ENCODE assay signal across 20 cellular contexts in genomic region chr13:71540098-71540497, GRCh38.
"Had no signal": no experiment of that assay in that cellular context is flagged by ENCODE, and none has a peak within 500 bp of the region (broad histone marks: within the 10 kb centered on the region; RNA-seq: fewer than 3 reads in every experiment).

No MANE protein-coding gene starts in this region.

- DNase-seq: cortex of kidney; dorsolateral prefrontal cortex; effector CD4-positive, alpha-beta T cell; hypothalamus; immature natural killer cell; left ventricle myocardium superior; natural killer cell; occipital lobe; ovary; posterior cingulate gyrus; psoas muscle; right cardiac atrium; spleen; stimulated activated CD4-positive, alpha-beta T cell treated with anti-CD3 and anti-CD28 coated beads, Interleukin-4, amount 100 ng/mL, for 4 hours; stimulated activated naive B cell treated with anti-CD40 and anti-IgM and Interleukin-4, amounts not matched to agents 10 μg/mL and 1 μg/mL and 100 μg/mL, for 72 hours; upper lobe of left lung had no signal

- H3K4me1 ChIP-seq: psoas muscle, spleen, tibial nerve, upper lobe of left lung had no signal

- H3K9me3 ChIP-seq: ovary, psoas muscle, spleen, thoracic aorta, tibial nerve, upper lobe of left lung had no signal

- ATAC-seq: left ventricle myocardium superior; natural killer cell; psoas muscle; right cardiac atrium; stimulated activated naive B cell treated with anti-CD40 and anti-IgM and Interleukin-4, amounts not matched to agents 10 μg/mL and 1 μg/mL and 100 μg/mL, for 72 hours had no signal

- H3K27ac ChIP-seq: dorsolateral prefrontal cortex, ovary, psoas muscle, skin epidermis, spleen, thoracic aorta, tibial nerve, upper lobe of left lung had no signal

- H3K36me3 ChIP-seq: ovary, spleen, thoracic aorta, tibial nerve, upper lobe of left lung had no signal

- H3K27me3 ChIP-seq: ovary, spleen, tibial nerve, upper lobe of left lung had no signal

- H3K4me3 ChIP-seq: dorsolateral prefrontal cortex, lung, ovary, psoas muscle, skin epidermis, spleen, thoracic aorta, tibial nerve, upper lobe of left lung had no signal
